Comparison of ENCODE assay signal across 8 cellular contexts in the genomic region with DNA sequence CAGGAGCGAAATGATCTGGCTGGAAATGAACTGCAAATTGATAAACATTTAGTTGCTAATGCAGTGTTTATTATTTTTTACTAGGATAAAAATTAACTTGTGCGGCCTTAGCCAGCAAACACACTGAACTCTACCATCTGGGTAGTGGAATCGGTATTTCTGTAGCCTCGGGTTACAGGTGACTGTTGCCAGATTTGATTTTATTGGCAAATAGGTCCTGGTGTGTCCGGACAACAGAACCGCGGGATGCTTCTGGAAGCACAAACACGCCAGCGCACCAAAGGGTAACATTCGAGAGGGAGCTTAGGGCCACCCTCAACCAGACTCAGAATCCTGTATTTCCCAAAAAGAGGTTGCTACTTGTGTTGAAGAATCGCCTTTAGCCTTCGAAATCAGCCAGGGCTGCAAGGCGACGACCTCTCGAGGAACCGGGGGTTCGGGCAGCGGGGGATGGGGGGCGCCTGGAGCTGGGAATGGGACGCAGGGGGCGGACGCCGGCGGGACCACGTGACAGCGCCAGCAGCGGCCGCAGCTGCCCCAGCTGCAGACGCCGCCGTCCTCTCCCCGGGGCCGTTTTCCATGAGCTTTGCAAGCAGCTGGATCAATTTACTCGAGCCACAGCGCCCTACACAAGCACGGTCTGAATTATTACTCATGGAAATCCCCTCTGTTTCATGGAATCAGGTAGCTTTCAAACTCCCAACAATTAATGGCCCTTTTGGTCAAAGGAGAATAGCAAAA.
DNase-seq lines count a peak whose midpoint lies in the region; ATAC-seq and TF ChIP-seq lines count a peak whose summit lies in the region.

No MANE protein-coding gene starts in this region.

- no peaks in the 10 kb centered on the region for H3K9me2 ChIP-seq in hepatocyte (replicated peaks; ENCODE audit: insufficient read depth)

- H4K20me1 ChIP-seq in hepatocyte (ENCODE audit: insufficient read depth, poor library complexity, severe bottlenecking), result no peaks in the 10 kb centered on the region

- intact Hi-C loops in gastrocnemius medialis (cut with DNase I; ENCODE audit: low total_unique reads), result loop anchor here (1.0 to 5.0 kb wide), 5 partner anchors 82 to 472 kb away; no protein-coding TSS in a partner anchor

- in situ Hi-C loops in gastrocnemius medialis (cut with MboI; ENCODE audit: low sequenced_read_pairs in 4 of 4), result loop anchor here in 2 of 4 donors (5.0 to 10.0 kb wide), 3 partner anchors 103 to 465 kb away; no protein-coding TSS in a partner anchor

- WGBS in hepatocyte (ENCODE audit: low lambda C conversion rate, missing lambda C conversion rate), result 11% methylated on average over 31 of the region's 36 CpGs

- peak; percentile 5 for TF ChIP-seq CTCF in hepatocyte (IDR thresholded peaks at IDR 0.05; ENCODE audit: poor library complexity)
- peak in 1 of 5 experiments; percentile 11 for TF ChIP-seq CTCF in gastrocnemius medialis (IDR thresholded peaks at IDR 0.05 in 4 of 5, conservative IDR thresholded peaks at IDR 0.05 in 1 of 5)

- H3K27me3 ChIP-seq in hepatocyte (no peaks in the 10 kb centered on the region), gastrocnemius medialis (no peaks in the 10 kb centered on the region)

- H3K27ac ChIP-seq in hepatocyte (peak overlapping the region; percentile 94), gastrocnemius medialis (peak overlapping the region; percentile 87 to 94 (median 90))

- H3K4me2 ChIP-seq in hepatocyte, result peak overlapping the region; percentile 76

- TF ChIP-seq POLR2A in gastrocnemius medialis (IDR thresholded peaks at IDR 0.05) (no peak), GM18505 (IDR thresholded peaks at IDR 0.05; ENCODE audit: borderline replicate concordance, extremely low read depth, insufficient read depth, insufficient read length) (no peak)

- DNase-seq in CD1c-positive myeloid dendritic cell (ENCODE audit: extremely low spot score) (peak; percentile 36), NCI-H1417 (lab: John Stamatoyannopoulos, UW) (peak; percentile 34 to 91 (median 78)), anterior cingulate cortex (lab: John Stamatoyannopoulos, UW) (peak in 49 of 58 donors; percentile 21 to 81 (median 58)), hepatocyte (ENCODE audit: low spot score) (peak; percentile 88), gastrocnemius medialis (peak; percentile 49 to 71), cerebellar nuclear complex (lab: John Stamatoyannopoulos, UW) (no peak)

- ATAC-seq in gastrocnemius medialis (peak; percentile 25 to 28), GM18505 (IDR thresholded peaks at IDR 0.05; ENCODE audit: unreplicated experiment) (no peak), HG02571 (IDR thresholded peaks at IDR 0.05; ENCODE audit: unreplicated experiment) (no peak)

- H3K9me3 ChIP-seq in hepatocyte (ENCODE audit: low read depth), result no peaks in the 10 kb centered on the region
- no peaks in the 10 kb centered on the region for H3K9me3 ChIP-seq in gastrocnemius medialis

- H3K4me1 ChIP-seq in hepatocyte (ENCODE audit: insufficient read depth) (peaks cover 50% of the 10 kb centered on the region), gastrocnemius medialis (peaks cover 60 to 65% of the 10 kb centered on the region in 2 donors)

- peak overlapping the region; percentile 39 for H2AFZ ChIP-seq in hepatocyte

- H3K4me3 ChIP-seq in hepatocyte, result no peak overlapping the region
- peak overlapping the region; percentile 48 to 65 (median 55) for H3K4me3 ChIP-seq in gastrocnemius medialis

- H3K79me2 ChIP-seq in hepatocyte, result no peaks in the 10 kb centered on the region

- H3K36me3 ChIP-seq in hepatocyte (replicated peaks; ENCODE audit: insufficient read depth, low read depth), result no peaks in the 10 kb centered on the region
- no peaks in the 10 kb centered on the region for H3K36me3 ChIP-seq in gastrocnemius medialis

Comparison
In these comparisons a context has a peak if more than half of its experiments do, and no peak if none do; other contexts are left out.
1. DNase-seq: peak in CD1c-positive myeloid dendritic cell (single experiment), NCI-H1417 (3 of 3), anterior cingulate cortex (49 of 58), hepatocyte (single experiment) and gastrocnemius medialis (2 of 2); none in cerebellar nuclear complex (0 of 2).
2. ATAC-seq: peak in gastrocnemius medialis (2 of 2); none in GM18505 (single experiment) and HG02571 (single experiment).